ENCODE assay signal across 2 cellular contexts in the genomic region with DNA sequence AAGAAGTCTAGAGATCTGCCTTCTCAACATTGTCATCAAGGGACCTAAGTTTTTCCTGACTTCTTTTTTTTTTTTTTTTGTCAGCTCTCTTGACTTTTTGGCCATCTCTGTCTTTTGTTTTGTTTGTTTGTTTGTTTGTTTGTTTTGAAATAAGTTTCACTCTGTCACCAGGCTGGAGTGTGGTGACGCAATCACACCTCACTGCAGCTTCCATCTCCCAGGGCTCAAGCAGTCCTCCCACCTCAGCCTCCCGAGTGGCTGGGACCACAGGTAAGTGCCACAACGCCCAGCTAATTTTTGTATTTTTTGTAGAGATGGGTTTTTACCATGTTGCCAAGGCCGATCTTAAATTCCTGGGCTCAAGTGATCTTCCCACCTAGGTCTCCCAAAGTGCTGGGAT.
A peak's percentile ranks its signal among the peaks of the same experiment; 100 is the strongest.
TF ChIP-seq lines count a peak whose summit lies in the region.

No MANE protein-coding gene starts in this region.

TF ChIP-seq in HepG2, 621 proteins besides CTCF, POLR2A, EP300 and RAD21:
- TF ChIP-seq, protein P1, sequence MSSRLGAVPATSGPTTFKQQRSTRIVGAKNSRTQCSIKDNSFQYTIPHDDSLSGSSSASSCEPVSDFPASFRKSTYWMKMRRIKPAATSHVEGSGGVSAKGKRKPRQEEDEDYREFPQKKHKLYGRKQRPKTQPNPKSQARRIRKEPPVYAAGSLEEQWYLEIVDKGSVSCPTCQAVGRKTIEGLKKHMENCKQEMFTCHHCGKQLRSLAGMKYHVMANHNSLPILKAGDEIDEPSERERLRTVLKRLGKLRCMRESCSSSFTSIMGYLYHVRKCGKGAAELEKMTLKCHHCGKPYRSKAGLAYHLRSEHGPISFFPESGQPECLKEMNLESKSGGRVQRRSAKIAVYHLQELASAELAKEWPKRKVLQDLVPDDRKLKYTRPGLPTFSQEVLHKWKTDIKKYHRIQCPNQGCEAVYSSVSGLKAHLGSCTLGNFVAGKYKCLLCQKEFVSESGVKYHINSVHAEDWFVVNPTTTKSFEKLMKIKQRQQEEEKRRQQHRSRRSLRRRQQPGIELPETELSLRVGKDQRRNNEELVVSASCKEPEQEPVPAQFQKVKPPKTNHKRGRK (CRISPR knock-in tag; IDR thresholded peaks at IDR 0.05), result no peak
- TF ChIP-seq CEBPG (CRISPR knock-in tag; IDR thresholded peaks at IDR 0.05), result peak; percentile 67
- TF ChIP-seq CEBPB (IDR thresholded peaks at IDR 0.05; ENCODE audit: borderline replicate concordance, low read depth, low read length), result peak; percentile 93
- no peak for TF ChIP-seq HNRNPH1 (optimal IDR thresholded peaks at IDR 0.05; ENCODE audit: low read depth, low read length)
- TF ChIP-seq, protein P2, sequence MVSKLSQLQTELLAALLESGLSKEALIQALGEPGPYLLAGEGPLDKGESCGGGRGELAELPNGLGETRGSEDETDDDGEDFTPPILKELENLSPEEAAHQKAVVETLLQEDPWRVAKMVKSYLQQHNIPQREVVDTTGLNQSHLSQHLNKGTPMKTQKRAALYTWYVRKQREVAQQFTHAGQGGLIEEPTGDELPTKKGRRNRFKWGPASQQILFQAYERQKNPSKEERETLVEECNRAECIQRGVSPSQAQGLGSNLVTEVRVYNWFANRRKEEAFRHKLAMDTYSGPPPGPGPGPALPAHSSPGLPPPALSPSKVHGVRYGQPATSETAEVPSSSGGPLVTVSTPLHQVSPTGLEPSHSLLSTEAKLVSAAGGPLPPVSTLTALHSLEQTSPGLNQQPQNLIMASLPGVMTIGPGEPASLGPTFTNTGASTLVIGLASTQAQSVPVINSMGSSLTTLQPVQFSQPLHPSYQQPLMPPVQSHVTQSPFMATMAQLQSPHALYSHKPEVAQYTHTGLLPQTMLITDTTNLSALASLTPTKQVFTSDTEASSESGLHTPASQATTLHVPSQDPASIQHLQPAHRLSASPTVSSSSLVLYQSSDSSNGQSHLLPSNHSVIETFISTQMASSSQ (IDR thresholded peaks at IDR 0.05; ENCODE audit: low read depth), result no peak
- TF ChIP-seq, protein P2 (CRISPR knock-in tag; IDR thresholded peaks at IDR 0.05; ENCODE audit: borderline replicate concordance), result no peak
- no peak for TF ChIP-seq FOXJ3 (CRISPR knock-in tag; IDR thresholded peaks at IDR 0.05; ENCODE audit: borderline replicate concordance)
- TF ChIP-seq ZNF20 (CRISPR knock-in tag; IDR thresholded peaks at IDR 0.05), result no peak
- TF ChIP-seq FOXP1 (IDR thresholded peaks at IDR 0.05), result no peak
- 0 out of 2 replicates have a peak, but pooled peaks have one; percentile 32 for TF ChIP-seq FOXP1 (CRISPR knock-in tag; IDR thresholded peaks at IDR 0.05)
- no peak for TF ChIP-seq MED8 (CRISPR knock-in tag; IDR thresholded peaks at IDR 0.05; ENCODE audit: insufficient replicate concordance)
- TF ChIP-seq, protein P3, sequence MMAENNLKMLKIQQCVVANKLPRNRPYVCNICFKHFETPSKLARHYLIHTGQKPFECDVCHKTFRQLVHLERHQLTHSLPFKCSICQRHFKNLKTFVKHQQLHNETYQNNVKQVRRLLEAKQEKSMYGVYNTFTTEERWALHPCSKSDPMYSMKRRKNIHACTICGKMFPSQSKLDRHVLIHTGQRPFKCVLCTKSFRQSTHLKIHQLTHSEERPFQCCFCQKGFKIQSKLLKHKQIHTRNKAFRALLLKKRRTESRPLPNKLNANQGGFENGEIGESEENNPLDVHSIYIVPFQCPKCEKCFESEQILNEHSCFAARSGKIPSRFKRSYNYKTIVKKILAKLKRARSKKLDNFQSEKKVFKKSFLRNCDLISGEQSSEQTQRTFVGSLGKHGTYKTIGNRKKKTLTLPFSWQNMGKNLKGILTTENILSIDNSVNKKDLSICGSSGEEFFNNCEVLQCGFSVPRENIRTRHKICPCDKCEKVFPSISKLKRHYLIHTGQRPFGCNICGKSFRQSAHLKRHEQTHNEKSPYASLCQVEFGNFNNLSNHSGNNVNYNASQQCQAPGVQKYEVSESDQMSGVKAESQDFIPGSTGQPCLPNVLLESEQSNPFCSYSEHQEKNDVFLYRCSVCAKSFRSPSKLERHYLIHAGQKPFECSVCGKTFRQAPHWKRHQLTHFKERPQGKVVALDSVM (CRISPR knock-in tag; IDR thresholded peaks at IDR 0.05), result peak; percentile 36; the same call in 1 of the 2 replicates
- TF ChIP-seq ZNF644 (CRISPR knock-in tag; IDR thresholded peaks at IDR 0.05; ENCODE audit: low read depth), result no peak
- TF ChIP-seq, protein P4, sequence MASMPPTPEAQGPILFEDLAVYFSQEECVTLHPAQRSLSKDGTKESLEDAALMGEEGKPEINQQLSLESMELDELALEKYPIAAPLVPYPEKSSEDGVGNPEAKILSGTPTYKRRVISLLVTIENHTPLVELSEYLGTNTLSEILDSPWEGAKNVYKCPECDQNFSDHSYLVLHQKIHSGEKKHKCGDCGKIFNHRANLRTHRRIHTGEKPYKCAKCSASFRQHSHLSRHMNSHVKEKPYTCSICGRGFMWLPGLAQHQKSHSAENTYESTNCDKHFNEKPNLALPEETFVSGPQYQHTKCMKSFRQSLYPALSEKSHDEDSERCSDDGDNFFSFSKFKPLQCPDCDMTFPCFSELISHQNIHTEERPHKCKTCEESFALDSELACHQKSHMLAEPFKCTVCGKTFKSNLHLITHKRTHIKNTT (CRISPR knock-in tag; IDR thresholded peaks at IDR 0.05), result no peak
- TF ChIP-seq ZNF263 (CRISPR knock-in tag; IDR thresholded peaks at IDR 0.05), result peak; percentile 81
- TF ChIP-seq MZF1 (CRISPR knock-in tag; IDR thresholded peaks at IDR 0.05; ENCODE audit: borderline replicate concordance), result no peak

TF ChIP-seq in IMR-90, 13 proteins besides CTCF, POLR2A, EP300 and RAD21:
- TF ChIP-seq RCOR1 (IDR thresholded peaks at IDR 0.05; ENCODE audit: insufficient replicate concordance, low read length) (no peak), SMC3 (IDR thresholded peaks at IDR 0.05; ENCODE audit: low read depth, low read length) (no peak), BHLHE40 (IDR thresholded peaks at IDR 0.05; ENCODE audit: low read depth, low read length) (no peak), CHD1 (IDR thresholded peaks at IDR 0.05; ENCODE audit: low read depth, low read length) (no peak), CEBPB (IDR thresholded peaks at IDR 0.05; ENCODE audit: low read depth, low read length) (peak; percentile 83)
- TF ChIP-seq, protein P5, sequence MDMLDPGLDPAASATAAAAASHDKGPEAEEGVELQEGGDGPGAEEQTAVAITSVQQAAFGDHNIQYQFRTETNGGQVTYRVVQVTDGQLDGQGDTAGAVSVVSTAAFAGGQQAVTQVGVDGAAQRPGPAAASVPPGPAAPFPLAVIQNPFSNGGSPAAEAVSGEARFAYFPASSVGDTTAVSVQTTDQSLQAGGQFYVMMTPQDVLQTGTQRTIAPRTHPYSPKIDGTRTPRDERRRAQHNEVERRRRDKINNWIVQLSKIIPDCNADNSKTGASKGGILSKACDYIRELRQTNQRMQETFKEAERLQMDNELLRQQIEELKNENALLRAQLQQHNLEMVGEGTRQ (IDR thresholded peaks at IDR 0.05; ENCODE audit: low read depth, low read length), result no peak
